In the genomic region with DNA sequence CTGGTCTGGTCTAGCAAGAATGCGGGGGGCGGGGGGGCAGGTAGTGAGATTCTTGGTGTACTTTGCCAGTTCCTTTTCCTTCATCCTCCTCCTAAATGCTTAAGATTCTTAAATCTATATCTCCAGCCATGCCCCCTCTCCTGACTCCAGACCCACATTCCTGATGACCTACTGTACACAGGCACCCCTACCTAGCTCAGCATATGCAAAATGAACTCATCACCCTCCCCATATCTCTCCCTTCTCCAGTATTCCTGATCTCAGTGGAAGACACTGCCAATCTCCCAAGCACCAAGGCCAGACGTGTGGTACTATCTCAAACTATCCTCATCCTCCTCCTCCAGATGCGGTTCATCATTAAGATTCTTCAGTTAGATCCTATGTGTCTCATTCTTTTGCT, we compare ENCODE assay signal across 25 cellular contexts.
"Had no signal": no experiment of that assay in that cellular context is flagged by ENCODE, and none has a peak within 500 bp of the region (broad histone marks: within the 10 kb centered on the region; RNA-seq: fewer than 3 reads in every experiment).

No MANE protein-coding gene starts in this region.

- H3K27ac ChIP-seq: neural progenitor cell, ovary, parathyroid adenoma, psoas muscle, right lobe of liver, sigmoid colon, stomach, thoracic aorta, thyroid gland, tibial nerve, upper lobe of left lung, vagina had no signal

- H3K36me3 ChIP-seq: neural progenitor cell, ovary, right lobe of liver, sigmoid colon, stomach, thoracic aorta, thyroid gland, tibial nerve, upper lobe of left lung, vagina had no signal

- H3K4me1 ChIP-seq: neural progenitor cell, parathyroid adenoma, stomach, thyroid gland, tibial nerve, upper lobe of left lung, vagina had no signal

- H3K27me3 ChIP-seq: neural progenitor cell, ovary, right lobe of liver, sigmoid colon, stomach, thyroid gland, tibial nerve, upper lobe of left lung, vagina had no signal

- H3K9me3 ChIP-seq: ovary, psoas muscle, right lobe of liver, sigmoid colon, stomach, thoracic aorta, thyroid gland, tibial nerve, upper lobe of left lung, vagina had no signal

- ATAC-seq: natural killer cell; psoas muscle; right cardiac atrium; right lobe of liver; stimulated activated memory B cell treated with anti-CD40 and anti-IgM and Interleukin-4, amounts not matched to agents 10 μg/mL and 1 μg/mL and 100 μg/mL, for 72 hours had no signal

- H3K4me3 ChIP-seq: neural progenitor cell, ovary, psoas muscle, right lobe of liver, sigmoid colon, stomach, thoracic aorta, thyroid gland, tibial nerve, upper lobe of left lung, vagina had no signal

- DNase-seq: natural killer cell; occipital lobe; ovary; posterior cingulate gyrus; psoas muscle; right cardiac atrium; right lobe of liver; sigmoid colon; small intestine; stimulated activated CD4-positive, alpha-beta T cell treated with anti-CD3 and anti-CD28 coated beads, Interleukin-12 subunit alpha, Interleukin-12 subunit beta, amount 100 ng/mL, for 4 hours; stimulated activated CD4-positive, alpha-beta T cell treated with anti-CD3 and anti-CD28 coated beads, Interleukin-1b, Interleukin-23, amount 100 ng/mL, for 48 hours; stimulated activated CD4-positive, alpha-beta T cell treated with anti-CD3 and anti-CD28 coated beads, Interleukin-4, amount 100 ng/mL, for 1 hour; stimulated activated CD4-positive, alpha-beta T cell treated with anti-CD3 and anti-CD28 coated beads, Interleukin-4, amount 100 ng/mL, for 4 hours; stimulated activated CD8-positive, alpha-beta memory T cell treated with anti-CD3 and anti-CD28 coated beads, Interleukin-4, amount 100 ng/mL, for 48 hours; stimulated activated naive CD4-positive, alpha-beta T cell; stomach; thyroid gland; trophoblast cell; upper lobe of left lung had no signal
